In genomic region chr6:14824835-14825223, GRCh38 we compare ENCODE assay signal across 23 cellular contexts.
DNase-seq lines count a peak whose midpoint lies in the region; ATAC-seq, FAIRE-seq and TF ChIP-seq lines count a peak whose summit lies in the region.
"Had no signal": no experiment of that assay in that cellular context is flagged by ENCODE, and none has a peak within 500 bp of the region (broad histone marks: within the 10 kb centered on the region; RNA-seq: fewer than 3 reads in every experiment).

No MANE protein-coding gene starts in this region.

- no peaks in the 10 kb centered on the region for H3K9me1 ChIP-seq in K562 (ENCODE audit: control insufficient read depth, insufficient read depth, low read length)

- no peak overlapping the region for H2AFZ ChIP-seq in K562 (ENCODE audit: low read depth, low read length)

- no peak for TF ChIP-seq CTCF in K562 (IDR thresholded peaks at IDR 0.05 in 2 of 3, conservative IDR thresholded peaks at IDR 0.05 in 1 of 3; ENCODE audit: insufficient read depth in 2 of 3, low read depth in 1 of 3, low read length in 3 of 3)
- no peak for TF ChIP-seq CTCF in D721Med (IDR thresholded peaks at IDR 0.05; ENCODE audit: insufficient read depth, missing control alignments)

- in situ Hi-C loops in KBM-7 (cut with MboI; ENCODE audit: low pct_unique_long_range_greater_than_20kb, low sequenced_read_pairs), result no loop called here
- in situ Hi-C loops in K562 (cut with MboI), result no loop called here

- no peak overlapping the region for H3K9ac ChIP-seq in BLaER1 treated with 17β-estradiol and CSF1 and Interleukin-3, amounts not matched to agents 10 nM and 100 nM
- no peak overlapping the region for H3K9ac ChIP-seq in K562 (ENCODE audit: insufficient read depth in 1 of 2, low read depth in 2 of 2, low read length in 2 of 2)

- no peak overlapping the region for H3K27ac ChIP-seq in BLaER1 treated with 17β-estradiol and CSF1 and Interleukin-3, amounts not matched to agents 10 nM and 100 nM
- H3K27ac ChIP-seq in K562 (ENCODE audit: extremely low read depth, low read depth, low read length), result no peak overlapping the region

- no peaks in the 10 kb centered on the region for H3K27me3 ChIP-seq in BLaER1 treated with 17β-estradiol and CSF1 and Interleukin-3, amounts not matched to agents 10 nM and 100 nM
- no peaks in the 10 kb centered on the region for H3K27me3 ChIP-seq in K562 (ENCODE audit: control insufficient read depth in 2 of 2, insufficient read depth in 2 of 2, low read length in 2 of 2)

- FAIRE-seq in K562 (lab: Jason Lieb, UNC) (no peak), D721Med (lab: Jason Lieb, UNC) (no peak)
- FAIRE-seq: endothelial cell of umbilical vein, frontal cortex, GM12878 had no signal

- DNase-seq in KBM-7 (peak; percentile 56), K562 (ENCODE audit: extremely low read depth in 1 of 4, low spot score in 3 of 4) (no peak), midbrain (lab: John Stamatoyannopoulos, UW) (peak; percentile 40), D721Med (ENCODE audit: insufficient read length, low spot score) (no peak), NCI-H146 treated with DMSO at 0.1 percent for 48 hours (lab: John Stamatoyannopoulos, UW; ENCODE audit: unreplicated experiment) (no peak), retina (no peak)
- DNase-seq: activated CD4-positive, alpha-beta T cell treated with anti-CD3 and anti-CD28 coated beads for 1 hour; activated CD8-positive, alpha-beta memory T cell treated with anti-CD3 and anti-CD28 coated beads, Interleukin-2, amount 10 ng/mL, durations not matched to agents 7 days and 5 days; activated gamma-delta T cell treated with Interleukin-2 at 50 U/mL for 16 hours; Caco-2; GOT3; immature natural killer cell; mammary epithelial cell; NCI-H1048; SIG-M5; stimulated activated CD4-positive, alpha-beta T cell treated with anti-CD3 and anti-CD28 coated beads, Interleukin-4, amount 100 ng/mL, for 24 hours; stimulated activated CD8-positive, alpha-beta memory T cell treated with anti-CD3 and anti-CD28 coated beads, Interleukin-4, amount 100 ng/mL, for 48 hours; T-helper 9 cell had no signal

- intact Hi-C loops in K562 (cut with micrococcal nuclease), result no loop called here

- peak overlapping the region; percentile 10 to 55 (median 32); a peak in 12 of 22 replicates for H3K4me2 ChIP-seq in BLaER1 treated with 17β-estradiol and CSF1 and Interleukin-3, amounts not matched to agents 10 nM and 100 nM
- no peak overlapping the region for H3K4me2 ChIP-seq in K562 (ENCODE audit: insufficient read depth, low read length)

- H3K79me2 ChIP-seq in K562 (ENCODE audit: control insufficient read depth, insufficient read depth, low read length), result no peaks in the 10 kb centered on the region

- H3K4me3 ChIP-seq in BLaER1 treated with 17β-estradiol and CSF1 and Interleukin-3, amounts not matched to agents 10 nM and 100 nM, result no peak overlapping the region
- H3K4me3 ChIP-seq in K562, result no peak overlapping the region
- H3K4me3 ChIP-seq: GM12878 had no signal

- WGBS in K562 (ENCODE audit: insufficient coverage, low coverage, missing lambda C conversion rate), result 30% methylated on average over 2 of the region's 2 CpGs

- no peak for TF ChIP-seq RAD21 in K562 (CRISPR knock-in tag; conservative IDR thresholded peaks at IDR 0.05 in 1 of 2, IDR thresholded peaks at IDR 0.05 in 1 of 2)

- no peaks in the 10 kb centered on the region for H4K20me1 ChIP-seq in BLaER1 treated with 17β-estradiol and CSF1 and Interleukin-3, amounts not matched to agents 10 nM and 100 nM
- H4K20me1 ChIP-seq in K562 (replicated peaks; ENCODE audit: control insufficient read depth, insufficient read depth, low read length), result no peaks in the 10 kb centered on the region

- POLR2A ChIA-PET in K562 (lab: Yijun Ruan, JAX), result interaction anchor here (0.6 to 1.7 kb wide), 5 partner anchors 8 to 752 kb away, joined by 3 to 4 read pairs (median 4); no protein-coding TSS in a partner anchor

- no TSS peak for BruUV-seq in K562 (replicated peaks; lab: Mats Ljungman, UMichigan)

- no peak for TF ChIP-seq EP300 in K562 (IDR thresholded peaks at IDR 0.05; ENCODE audit: low read length)

- no peaks in the 10 kb centered on the region for H3K36me3 ChIP-seq in BLaER1 treated with 17β-estradiol and CSF1 and Interleukin-3, amounts not matched to agents 10 nM and 100 nM
- no peaks in the 10 kb centered on the region for H3K36me3 ChIP-seq in K562 (ENCODE audit: control insufficient read depth, insufficient read depth, low read length)

- H3K4me1 ChIP-seq in BLaER1 treated with 17β-estradiol and CSF1 and Interleukin-3, amounts not matched to agents 10 nM and 100 nM, result peaks cover 8 to 25% (median 10%) of the 10 kb centered on the region in 10 experiments; a peak in 14 of 20 replicates
- H3K4me1 ChIP-seq in K562 (replicated peaks in 1 of 2; ENCODE audit: control insufficient read depth in 2 of 2, insufficient read depth in 2 of 2, low read length in 2 of 2), result no peaks in the 10 kb centered on the region; a peak in 2 of 5 replicates
- H3K4me1 ChIP-seq: Caco-2 had no signal

- no peak for ATAC-seq in K562
- no peak for ATAC-seq in GM18870 (IDR thresholded peaks at IDR 0.05; ENCODE audit: unreplicated experiment)
- ATAC-seq: activated CD8-positive, alpha-beta memory T cell treated with anti-CD3 and anti-CD28 coated beads, Interleukin-2, amount 10 ng/mL, durations not matched to agents 7 days and 5 days; GM12878 had no signal

- no peak for TF ChIP-seq POLR2A in K562 (conservative IDR thresholded peaks at IDR 0.05)

- peaks cover 0 to 24% (median 0%) of the 10 kb centered on the region in 11 experiments; a peak in 3 of 22 replicates for H3K9me3 ChIP-seq in BLaER1 treated with 17β-estradiol and CSF1 and Interleukin-3, amounts not matched to agents 10 nM and 100 nM (replicated peaks in 1 of 11)
- no peaks in the 10 kb centered on the region for H3K9me3 ChIP-seq in K562 (replicated peaks; ENCODE audit: control insufficient read depth, insufficient read depth, low read depth, low read length)
- H3K9me3 ChIP-seq: Caco-2 had no signal

- CTCF ChIA-PET in K562 (lab: Yijun Ruan, JAX; ENCODE audit: low intra/inter-chr PET ratio), result interaction anchor here (0.7 kb wide), 1 partner anchor 1303 kb away, joined by 3 read pairs; no protein-coding TSS in a partner anchor

TF ChIP-seq in K562, 482 proteins besides CTCF, POLR2A, EP300 and RAD21 (continues in another document):
- peak; percentile 86 for TF ChIP-seq MEIS2 (IDR thresholded peaks at IDR 0.05; ENCODE audit: partially characterized antibody)
- no peak for TF ChIP-seq HIVEP1 (CRISPR knock-in tag; IDR thresholded peaks at IDR 0.05)
- TF ChIP-seq SRSF3 (IDR thresholded peaks at IDR 0.05; ENCODE audit: insufficient read depth, low read length), result no peak
- TF ChIP-seq, protein P1, sequence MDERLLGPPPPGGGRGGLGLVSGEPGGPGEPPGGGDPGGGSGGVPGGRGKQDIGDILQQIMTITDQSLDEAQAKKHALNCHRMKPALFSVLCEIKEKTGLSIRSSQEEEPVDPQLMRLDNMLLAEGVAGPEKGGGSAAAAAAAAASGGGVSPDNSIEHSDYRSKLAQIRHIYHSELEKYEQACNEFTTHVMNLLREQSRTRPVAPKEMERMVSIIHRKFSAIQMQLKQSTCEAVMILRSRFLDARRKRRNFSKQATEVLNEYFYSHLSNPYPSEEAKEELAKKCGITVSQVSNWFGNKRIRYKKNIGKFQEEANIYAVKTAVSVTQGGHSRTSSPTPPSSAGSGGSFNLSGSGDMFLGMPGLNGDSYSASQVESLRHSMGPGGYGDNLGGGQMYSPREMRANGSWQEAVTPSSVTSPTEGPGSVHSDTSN (CRISPR knock-in tag; IDR thresholded peaks at IDR 0.05; ENCODE audit: low read depth), result no peak
- TF ChIP-seq, protein P1 (tag; conservative IDR thresholded peaks at IDR 0.05; ENCODE audit: low read depth), result peak; percentile 94
- peak; percentile 74 for TF ChIP-seq PKNOX1 (IDR thresholded peaks at IDR 0.05)
- peak; percentile 12; the same call in 1 of the 2 replicates for TF ChIP-seq SOX6 (IDR thresholded peaks at IDR 0.05)

Comparison
In these comparisons a context has a peak if more than half of its experiments do, and no peak if none do; other contexts are left out.
1. DNase-seq: peak in KBM-7 (single experiment) and midbrain (single experiment); none in K562 (0 of 4), D721Med (single experiment), NCI-H146 treated with DMSO at 0.1 percent for 48 hours (single experiment) and retina (single experiment).